ENCODE assay signal across 28 cellular contexts in the genomic region with DNA sequence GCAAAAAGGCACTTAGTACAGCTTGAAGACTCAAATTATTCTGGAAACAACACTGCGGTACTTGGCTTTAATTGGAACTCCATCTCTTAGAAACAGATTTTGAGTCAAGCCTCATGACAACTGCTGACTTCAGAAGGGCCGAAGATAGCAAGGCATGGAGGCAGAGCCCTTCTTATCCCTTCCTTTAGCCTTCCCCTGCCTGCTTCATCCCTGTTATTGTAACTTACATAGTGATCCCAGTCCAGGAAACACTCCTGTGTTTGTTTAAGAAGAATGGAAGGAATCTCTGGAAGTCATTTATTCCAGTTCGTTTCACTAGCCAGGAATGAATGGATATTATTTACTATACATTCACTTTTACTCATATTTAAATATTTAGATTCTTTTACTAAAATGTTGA.
"Had no signal": no experiment of that assay in that cellular context is flagged by ENCODE, and none has a peak within 500 bp of the region (broad histone marks: within the 10 kb centered on the region; RNA-seq: fewer than 3 reads in every experiment).

No MANE protein-coding gene starts in this region.

- DNase-seq: activated CD4-positive, alpha-beta memory T cell treated with anti-CD3 and anti-CD28 coated beads, Interleukin-2, amount 10 ng/mL, durations not matched to agents 7 days and 5 days; activated CD4-positive, alpha-beta T cell treated with anti-CD3 and anti-CD28 coated beads for 36 hours; activated CD4-positive, alpha-beta T cell treated with anti-CD3 and anti-CD28 coated beads, Interleukin-2, amount 50 U/mL, for 1 hour; activated gamma-delta T cell treated with Interleukin-2 at 50 U/mL for 16 hours; activated naive CD4-positive, alpha-beta T cell treated with anti-CD3 and anti-CD28 coated beads, Interleukin-2, amount 10 ng/mL, durations not matched to agents 7 days and 5 days; activated naive CD8-positive, alpha-beta T cell treated with anti-CD3 and anti-CD28 coated beads for 36 hours; activated T-cell treated with anti-CD3 and anti-CD28 coated beads for 4 hours; activated T-cell treated with anti-CD3 and anti-CD28 coated beads, Interleukin-2, amount 50 U/mL, for 48 hours; adrenal gland; anterior cingulate cortex; body of pancreas; central memory CD4-positive, alpha-beta T cell; Karpas-422; MM.1S; NCI-H1105 treated with DMSO at 0.1 percent for 48 hours; NCI-H1436 treated with DMSO at 0.1 percent for 48 hours; NCI-H187; NCI-H2081; NCI-H446; NCI-H524; Peyer's patch; SHP77; T-cell; T-helper 2 cell had no signal

- H3K4me3 ChIP-seq: adrenal gland, body of pancreas, K562, Peyer's patch, SJSA1 had no signal

- H3K27ac ChIP-seq: adrenal gland, body of pancreas, Peyer's patch, SJSA1, VCaP had no signal

- H3K27me3 ChIP-seq: adrenal gland, body of pancreas, Peyer's patch, SJSA1 had no signal

- H3K4me1 ChIP-seq: adrenal gland, body of pancreas, Peyer's patch had no signal

- ATAC-seq: activated CD4-positive, alpha-beta T cell treated with anti-CD3 and anti-CD28 coated beads for 36 hours; activated T-helper 17 cell treated with anti-CD3 and anti-CD28 coated beads, Interleukin-2, amount 50 U/mL, for 72 hours; body of pancreas; K562; T-cell had no signal

- H3K36me3 ChIP-seq: adrenal gland, Peyer's patch, SJSA1 had no signal

- H3K9me3 ChIP-seq: adrenal gland, body of pancreas, Peyer's patch, SJSA1 had no signal
